ENCODE assay signal across 16 cellular contexts in the genomic region with DNA sequence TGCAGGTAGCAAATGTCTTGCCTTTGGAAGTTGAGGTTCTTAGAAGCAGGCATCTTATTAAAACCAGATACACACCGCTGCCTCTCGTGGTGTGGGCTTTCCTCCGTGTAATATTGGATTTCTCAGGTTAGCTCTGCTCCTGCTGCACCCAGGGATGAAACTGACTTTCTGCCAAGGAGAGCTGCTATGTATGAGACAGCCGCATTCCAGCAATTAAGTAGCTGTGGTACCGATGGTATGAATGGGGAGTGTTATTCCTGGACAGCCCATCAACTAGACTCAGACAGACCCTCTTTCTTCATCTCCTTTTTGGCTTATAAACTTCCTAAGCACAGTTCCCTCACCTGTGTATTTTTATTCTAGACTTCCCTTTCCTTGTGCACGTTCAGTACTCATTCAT. TPM values are rescaled to one million over a fixed set of nuclear protein-coding genes. Genes with fewer than 3 reads are reported as not detected.
A peak's percentile ranks its signal among the peaks of the same experiment; 100 is the strongest.
DNase-seq lines count a peak whose midpoint lies in the region; ATAC-seq and TF ChIP-seq lines count a peak whose summit lies in the region.
"Had no signal": no experiment of that assay in that cellular context is flagged by ENCODE, and none has a peak within 500 bp of the region (broad histone marks: within the 10 kb centered on the region; RNA-seq: fewer than 3 reads in every experiment).

No MANE protein-coding gene starts in this region.

- ATAC-seq in Right ventricle myocardium superior (ENCODE audit: poor library complexity) = peak; percentile 5
- peak; percentile 42 for ATAC-seq in foreskin keratinocyte
- ATAC-seq in stimulated activated memory B cell treated with anti-CD40 and anti-IgM and Interleukin-4, amounts not matched to agents 10 μg/mL and 1 μg/mL and 100 μg/mL, for 72 hours = no peak
- ATAC-seq in HG03520 (IDR thresholded peaks at IDR 0.05; ENCODE audit: unreplicated experiment) = no peak

- H3K4me3 ChIP-seq in A673 (ENCODE audit: low read depth, low read length, poor library complexity, severe bottlenecking) = no peak overlapping the region

- intact Hi-C loops in Right ventricle myocardium superior (cut with DNase I) = no loop called here
- intact Hi-C loops in cardiac septum (cut with DNase I) = no loop called here
- intact Hi-C loops in A673 (cut with micrococcal nuclease; ENCODE audit: unreplicated experiment) = no loop called here

- H3K36me3 ChIP-seq in A673 (ENCODE audit: insufficient read depth, low read length, poor library complexity, severe bottlenecking) = no peaks in the 10 kb centered on the region

- POLR2A ChIA-PET in A673 (lab: Charles Lee; ENCODE audit: low non-redundant PET) = no interaction called here

- no peaks in the 10 kb centered on the region for H3K27me3 ChIP-seq in foreskin keratinocyte
- H3K27me3 ChIP-seq in A673 (replicated peaks; ENCODE audit: insufficient read depth, low read depth, low read length, poor library complexity) = peaks cover 52% of the 10 kb centered on the region

- CTCF ChIA-PET in A673 (lab: Charles Lee) = no interaction called here

- H3K27ac Mint-ChIP-seq in stimulated activated memory B cell treated with anti-CD40 and anti-IgM and Interleukin-4, amounts not matched to agents 10 μg/mL and 1 μg/mL and 100 μg/mL, for 72 hours = peak overlapping the region; percentile 11
- H3K27ac Mint-ChIP-seq: H9, IgD-negative memory B cell had no signal

- no peak overlapping the region for H3K4me3 Mint-ChIP-seq in stimulated activated memory B cell treated with anti-CD40 and anti-IgM and Interleukin-4, amounts not matched to agents 10 μg/mL and 1 μg/mL and 100 μg/mL, for 72 hours
- H3K4me3 Mint-ChIP-seq: CD4-positive, CD25-positive, alpha-beta regulatory T cell; H9 had no signal

- peaks cover 7% of the 10 kb centered on the region for H3K4me1 ChIP-seq in foreskin keratinocyte
- no peaks in the 10 kb centered on the region for H3K4me1 ChIP-seq in A673 (ENCODE audit: insufficient read depth, low read length, poor library complexity, severe bottlenecking)
- H3K4me1 ChIP-seq: Caco-2 had no signal

- no TSS peak for BruUV-seq in A673 (replicated peaks; lab: Mats Ljungman, UMichigan)

- no peaks in the 10 kb centered on the region for H3K9me3 ChIP-seq in A673 (ENCODE audit: low read depth, low read length, poor library complexity, severe bottlenecking)
- H3K9me3 ChIP-seq: Caco-2 had no signal

- H3K4me1 Mint-ChIP-seq in stimulated activated memory B cell treated with anti-CD40 and anti-IgM and Interleukin-4, amounts not matched to agents 10 μg/mL and 1 μg/mL and 100 μg/mL, for 72 hours = peaks cover 27% of the 10 kb centered on the region
- H3K4me1 Mint-ChIP-seq: CD4-positive, CD25-positive, alpha-beta regulatory T cell had no signal

- DNase-seq in Right ventricle myocardium superior (no peak), cardiac septum (ENCODE audit: low spot score) (no peak), foreskin keratinocyte (peak in 1 of 2 donors; percentile 39), A673 (ENCODE audit: low spot score) (no peak), NCI-H1092 treated with DMSO at 0.1 percent for 48 hours (lab: John Stamatoyannopoulos, UW) (no peak)
- DNase-seq: Caco-2; CD4-positive, CD25-positive, alpha-beta regulatory T cell; Kasumi-1; NCI-H2107; NCI-H524 treated with DMSO at 0.1 percent for 48 hours had no signal

- H3K9me3 Mint-ChIP-seq in stimulated activated memory B cell treated with anti-CD40 and anti-IgM and Interleukin-4, amounts not matched to agents 10 μg/mL and 1 μg/mL and 100 μg/mL, for 72 hours = no peaks in the 10 kb centered on the region
- H3K9me3 Mint-ChIP-seq: H9, IgD-negative memory B cell had no signal

- peak overlapping the region; percentile 27; the same call in 1 of the 2 replicates for H3K27ac ChIP-seq in VCaP
- H3K27ac ChIP-seq in foreskin keratinocyte = peak overlapping the region; percentile 85
- H3K27ac ChIP-seq in A673 (ENCODE audit: low read depth, low read length, poor library complexity, severe bottlenecking) = no peak overlapping the region
- H3K27ac ChIP-seq: HL-60 had no signal

- H3K36me3 Mint-ChIP-seq in stimulated activated memory B cell treated with anti-CD40 and anti-IgM and Interleukin-4, amounts not matched to agents 10 μg/mL and 1 μg/mL and 100 μg/mL, for 72 hours = peaks cover 7% of the 10 kb centered on the region

- no peaks in the 10 kb centered on the region for H3K27me3 Mint-ChIP-seq in stimulated activated memory B cell treated with anti-CD40 and anti-IgM and Interleukin-4, amounts not matched to agents 10 μg/mL and 1 μg/mL and 100 μg/mL, for 72 hours
- H3K27me3 Mint-ChIP-seq: IgD-negative memory B cell had no signal

- no peak for TF ChIP-seq CTCF in VCaP (conservative IDR thresholded peaks at IDR 0.05)
- TF ChIP-seq CTCF in foreskin keratinocyte (conservative IDR thresholded peaks at IDR 0.05) = no peak
- no peak for TF ChIP-seq CTCF in A673 (conservative IDR thresholded peaks at IDR 0.05; ENCODE audit: low read depth, low read length)

RNA-seq across cellular contexts. Expression of gene EHD3, which starts 6.8 kb away (rescaled TPM):
- total RNA-seq in Right ventricle myocardium superior (23.0 TPM), cardiac septum (26.6 TPM), foreskin keratinocyte (12.4 and 13.2 TPM in 2 replicates), A673 (2021) (4.4 and 4.8 TPM in 2 replicates)
- 6.5 and 6.8 TPM in 2 replicates for polyA plus RNA-seq in foreskin keratinocyte
- total RNA-seq: Caco-2 had no signal

RNA-seq across cellular contexts. Expression of gene CAPN14, which starts 9.8 kb away (rescaled TPM):
- total RNA-seq in Right ventricle myocardium superior = 0.32 TPM
- 0.16 TPM for total RNA-seq in cardiac septum
- total RNA-seq in foreskin keratinocyte = 0.31 and 0.35 TPM in 2 replicates
- polyA plus RNA-seq in foreskin keratinocyte = 0.11 and 0.12 TPM in 2 replicates
- 0.13 and 0.35 TPM in 2 replicates for total RNA-seq in A673 (2021)

Comparison
In these comparisons a context has a peak if more than half of its experiments do, and no peak if none do; other contexts are left out.
1. ATAC-seq: peak in Right ventricle myocardium superior (single experiment) and foreskin keratinocyte (single experiment); none in stimulated activated memory B cell treated with anti-CD40 and anti-IgM and Interleukin-4, amounts not matched to agents 10 μg/mL and 1 μg/mL and 100 μg/mL, for 72 hours (single experiment) and HG03520 (single experiment).